Comparison of ENCODE assay signal across 27 cellular contexts in the genomic region with DNA sequence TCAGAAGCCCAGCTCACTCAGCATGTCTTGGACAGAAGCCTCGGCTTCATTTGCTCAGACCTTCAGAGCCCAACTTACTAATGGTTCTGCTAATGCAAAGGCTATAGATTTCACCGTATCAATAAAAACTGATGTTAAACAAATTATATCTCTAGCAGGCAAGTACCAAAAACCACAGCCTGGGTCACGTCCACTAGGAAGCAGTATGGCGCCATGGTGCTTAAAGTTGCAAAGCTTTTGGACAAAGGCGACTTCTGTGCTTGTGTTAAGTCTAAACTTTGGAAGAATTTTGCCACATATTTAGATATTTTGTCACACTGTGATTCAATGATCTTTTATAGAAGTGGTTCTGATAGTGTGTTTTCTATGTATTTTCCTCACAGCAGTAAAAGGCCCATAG.
DNase-seq lines count a peak whose midpoint lies in the region; ATAC-seq and TF ChIP-seq lines count a peak whose summit lies in the region.
"Had no signal": no experiment of that assay in that cellular context is flagged by ENCODE, and none has a peak within 500 bp of the region (broad histone marks: within the 10 kb centered on the region; RNA-seq: fewer than 3 reads in every experiment).

No MANE protein-coding gene starts in this region.

- H3K4me3 Mint-ChIP-seq in T-helper 2 cell treated with Interferon-gamma antibody and Interleukin-4, amounts not matched to agents 5 μg/mL and 100 μg/mL, for 36 hours = no peak overlapping the region
- H3K4me3 Mint-ChIP-seq: activated CD4-positive, alpha-beta memory T cell treated with anti-CD3 and anti-CD28 coated beads, Interleukin-2, amount 10 ng/mL, durations not matched to agents 7 days and 5 days; activated naive CD4-positive, alpha-beta T cell treated with anti-CD3 and anti-CD28 coated beads, Interleukin-2, amount 50 U/mL, for 24 hours; activated T-helper 17 cell treated with anti-CD3 and anti-CD28 coated beads, Interleukin-2, amount 50 U/mL, for 72 hours; brain; memory B cell had no signal

- peak; percentile 23 for TF ChIP-seq CTCF in AG09309 (IDR thresholded peaks at IDR 0.05; ENCODE audit: control insufficient read depth, insufficient read depth, low read depth, low read length, missing control alignments)
- TF ChIP-seq CTCF in VCaP (conservative IDR thresholded peaks at IDR 0.05) = peak; percentile 12; the same call in 1 of the 2 replicates
- TF ChIP-seq CTCF in coronary artery (IDR thresholded peaks at IDR 0.05) = no peak

- H3K27ac Mint-ChIP-seq in T-helper 2 cell treated with Interferon-gamma antibody and Interleukin-4, amounts not matched to agents 5 μg/mL and 100 μg/mL, for 36 hours = no peak overlapping the region
- H3K27ac Mint-ChIP-seq: activated CD4-positive, alpha-beta memory T cell treated with anti-CD3 and anti-CD28 coated beads, Interleukin-2, amount 10 ng/mL, durations not matched to agents 7 days and 5 days; activated naive CD4-positive, alpha-beta T cell treated with anti-CD3 and anti-CD28 coated beads, Interleukin-2, amount 50 U/mL, for 24 hours; activated T-helper 17 cell treated with anti-CD3 and anti-CD28 coated beads, Interleukin-2, amount 50 U/mL, for 72 hours; brain; memory B cell had no signal

- peaks cover 9% of the 10 kb centered on the region for H3K9me3 Mint-ChIP-seq in T-helper 2 cell treated with Interferon-gamma antibody and Interleukin-4, amounts not matched to agents 5 μg/mL and 100 μg/mL, for 36 hours
- H3K9me3 Mint-ChIP-seq: activated CD4-positive, alpha-beta memory T cell treated with anti-CD3 and anti-CD28 coated beads, Interleukin-2, amount 10 ng/mL, durations not matched to agents 7 days and 5 days; activated naive CD4-positive, alpha-beta T cell treated with anti-CD3 and anti-CD28 coated beads, Interleukin-2, amount 50 U/mL, for 24 hours had no signal

- H3K4me3 ChIP-seq in AG09309 (ENCODE audit: control insufficient read depth, low read depth, low read length) (no peak overlapping the region), coronary artery (no peak overlapping the region)
- H3K4me3 ChIP-seq: MG63, pancreas, thoracic aorta had no signal

- peaks cover 37% of the 10 kb centered on the region for H3K27me3 Mint-ChIP-seq in T-helper 2 cell treated with Interferon-gamma antibody and Interleukin-4, amounts not matched to agents 5 μg/mL and 100 μg/mL, for 36 hours (ENCODE audit: low read depth)

- TF ChIP-seq EP300 in Ishikawa (IDR thresholded peaks at IDR 0.05; ENCODE audit: borderline replicate concordance) = no peak

- no peaks in the 10 kb centered on the region for H3K36me3 Mint-ChIP-seq in T-helper 2 cell treated with Interferon-gamma antibody and Interleukin-4, amounts not matched to agents 5 μg/mL and 100 μg/mL, for 36 hours (ENCODE audit: low read depth)
- H3K36me3 Mint-ChIP-seq: activated naive CD4-positive, alpha-beta T cell treated with anti-CD3 and anti-CD28 coated beads, Interleukin-2, amount 50 U/mL, for 24 hours; brain; memory B cell had no signal

- no peak for ATAC-seq in GM21529 (IDR thresholded peaks at IDR 0.05; ENCODE audit: unreplicated experiment)
- ATAC-seq: activated T-helper 17 cell treated with anti-CD3 and anti-CD28 coated beads, Interleukin-2, amount 50 U/mL, for 72 hours; left lobe of liver; Panc1; pancreas; stimulated activated naive CD8-positive, alpha-beta T cell treated with anti-CD3 and anti-CD28 coated beads, Interleukin-15, Interleukin-2, amounts not matched to agents 100 U/mL and 50 U/mL, for 24 hours had no signal

- no peak for DNase-seq in AG09309 (ENCODE audit: low read depth)
- peak; percentile 12 to 21 for DNase-seq in lung microvascular endothelial cell (ENCODE audit: low read depth in 2 of 2)
- no peak for DNase-seq in NCI-H2171 treated with DMSO at 0.1 percent for 48 hours (lab: John Stamatoyannopoulos, UW)
- no peak for DNase-seq in coronary artery (ENCODE audit: low spot score)
- DNase-seq in T-helper 2 cell treated with Interferon-gamma antibody and Interleukin-4, amounts not matched to agents 5 μg/mL and 100 μg/mL, for 36 hours (ENCODE audit: low spot score) = no peak
- DNase-seq: activated CD4-positive, alpha-beta memory T cell treated with anti-CD3 and anti-CD28 coated beads, Interleukin-2, amount 10 ng/mL, durations not matched to agents 7 days and 5 days; amniotic stem cell; DMS53; KBM-7; MG63; NCI-H2029; NCI-H526; pancreas; SHP77; stimulated activated CD4-positive, alpha-beta T cell treated with anti-CD3 and anti-CD28 coated beads, Interleukin-2, amount 100 ng/mL, for 24 hours; stimulated activated naive CD8-positive, alpha-beta T cell treated with anti-CD3 and anti-CD28 coated beads, Interleukin-15, Interleukin-2, amounts not matched to agents 100 U/mL and 50 U/mL, for 24 hours; T-helper 2 cell had no signal

- H3K27ac ChIP-seq in VCaP (no peak overlapping the region), coronary artery (no peak overlapping the region)
- H3K27ac ChIP-seq: pancreas, thoracic aorta had no signal

- no peaks in the 10 kb centered on the region for H3K4me1 Mint-ChIP-seq in T-helper 2 cell treated with Interferon-gamma antibody and Interleukin-4, amounts not matched to agents 5 μg/mL and 100 μg/mL, for 36 hours (ENCODE audit: low read depth)
- H3K4me1 Mint-ChIP-seq: activated CD4-positive, alpha-beta memory T cell treated with anti-CD3 and anti-CD28 coated beads, Interleukin-2, amount 10 ng/mL, durations not matched to agents 7 days and 5 days; activated naive CD4-positive, alpha-beta T cell treated with anti-CD3 and anti-CD28 coated beads, Interleukin-2, amount 50 U/mL, for 24 hours; activated T-helper 17 cell treated with anti-CD3 and anti-CD28 coated beads, Interleukin-2, amount 50 U/mL, for 72 hours; memory B cell had no signal

- peak; percentile 35; the same call in 1 of the 2 replicates for TF ChIP-seq RAD21 in Ishikawa (IDR thresholded peaks at IDR 0.05; ENCODE audit: low read depth)

TF ChIP-seq in Ishikawa, 13 proteins besides CTCF, POLR2A, EP300 and RAD21:
- TF ChIP-seq NFIC (IDR thresholded peaks at IDR 0.05) (no peak), YY1 (IDR thresholded peaks at IDR 0.05; ENCODE audit: low read depth) (no peak), FOXM1 (IDR thresholded peaks at IDR 0.05; ENCODE audit: borderline replicate concordance, low read depth) (no peak), TAF1 (IDR thresholded peaks at IDR 0.05; ENCODE audit: low read depth) (no peak), ZBTB7A (IDR thresholded peaks at IDR 0.05; ENCODE audit: low read depth) (no peak), TCF12 (IDR thresholded peaks at IDR 0.05; ENCODE audit: low read depth) (no peak), EGR1 (IDR thresholded peaks at IDR 0.05) (no peak), TEAD4 (IDR thresholded peaks at IDR 0.05) (no peak), CEBPB (IDR thresholded peaks at IDR 0.05) (no peak), CREB1 (IDR thresholded peaks at IDR 0.05; ENCODE audit: low read depth) (no peak)
- TF ChIP-seq, protein P1, sequence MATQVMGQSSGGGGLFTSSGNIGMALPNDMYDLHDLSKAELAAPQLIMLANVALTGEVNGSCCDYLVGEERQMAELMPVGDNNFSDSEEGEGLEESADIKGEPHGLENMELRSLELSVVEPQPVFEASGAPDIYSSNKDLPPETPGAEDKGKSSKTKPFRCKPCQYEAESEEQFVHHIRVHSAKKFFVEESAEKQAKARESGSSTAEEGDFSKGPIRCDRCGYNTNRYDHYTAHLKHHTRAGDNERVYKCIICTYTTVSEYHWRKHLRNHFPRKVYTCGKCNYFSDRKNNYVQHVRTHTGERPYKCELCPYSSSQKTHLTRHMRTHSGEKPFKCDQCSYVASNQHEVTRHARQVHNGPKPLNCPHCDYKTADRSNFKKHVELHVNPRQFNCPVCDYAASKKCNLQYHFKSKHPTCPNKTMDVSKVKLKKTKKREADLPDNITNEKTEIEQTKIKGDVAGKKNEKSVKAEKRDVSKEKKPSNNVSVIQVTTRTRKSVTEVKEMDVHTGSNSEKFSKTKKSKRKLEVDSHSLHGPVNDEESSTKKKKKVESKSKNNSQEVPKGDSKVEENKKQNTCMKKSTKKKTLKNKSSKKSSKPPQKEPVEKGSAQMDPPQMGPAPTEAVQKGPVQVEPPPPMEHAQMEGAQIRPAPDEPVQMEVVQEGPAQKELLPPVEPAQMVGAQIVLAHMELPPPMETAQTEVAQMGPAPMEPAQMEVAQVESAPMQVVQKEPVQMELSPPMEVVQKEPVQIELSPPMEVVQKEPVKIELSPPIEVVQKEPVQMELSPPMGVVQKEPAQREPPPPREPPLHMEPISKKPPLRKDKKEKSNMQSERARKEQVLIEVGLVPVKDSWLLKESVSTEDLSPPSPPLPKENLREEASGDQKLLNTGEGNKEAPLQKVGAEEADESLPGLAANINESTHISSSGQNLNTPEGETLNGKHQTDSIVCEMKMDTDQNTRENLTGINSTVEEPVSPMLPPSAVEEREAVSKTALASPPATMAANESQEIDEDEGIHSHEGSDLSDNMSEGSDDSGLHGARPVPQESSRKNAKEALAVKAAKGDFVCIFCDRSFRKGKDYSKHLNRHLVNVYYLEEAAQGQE (IDR thresholded peaks at IDR 0.05; ENCODE audit: low read depth) = no peak
- TF ChIP-seq, protein P2, sequence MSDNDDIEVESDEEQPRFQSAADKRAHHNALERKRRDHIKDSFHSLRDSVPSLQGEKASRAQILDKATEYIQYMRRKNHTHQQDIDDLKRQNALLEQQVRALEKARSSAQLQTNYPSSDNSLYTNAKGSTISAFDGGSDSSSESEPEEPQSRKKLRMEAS (IDR thresholded peaks at IDR 0.05) = no peak
- TF ChIP-seq, protein P3, sequence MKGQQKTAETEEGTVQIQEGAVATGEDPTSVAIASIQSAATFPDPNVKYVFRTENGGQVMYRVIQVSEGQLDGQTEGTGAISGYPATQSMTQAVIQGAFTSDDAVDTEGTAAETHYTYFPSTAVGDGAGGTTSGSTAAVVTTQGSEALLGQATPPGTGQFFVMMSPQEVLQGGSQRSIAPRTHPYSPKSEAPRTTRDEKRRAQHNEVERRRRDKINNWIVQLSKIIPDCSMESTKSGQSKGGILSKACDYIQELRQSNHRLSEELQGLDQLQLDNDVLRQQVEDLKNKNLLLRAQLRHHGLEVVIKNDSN (IDR thresholded peaks at IDR 0.05) = no peak

Comparison
In these comparisons a context has a peak if more than half of its experiments do, and no peak if none do; other contexts are left out.
1. DNase-seq: peak in lung microvascular endothelial cell (2 of 2); none in AG09309 (single experiment), NCI-H2171 treated with DMSO at 0.1 percent for 48 hours (single experiment), coronary artery (single experiment) and T-helper 2 cell treated with Interferon-gamma antibody and Interleukin-4, amounts not matched to agents 5 μg/mL and 100 μg/mL, for 36 hours (single experiment).